ENCODE assay signal across 36 cellular contexts in the genomic region with DNA sequence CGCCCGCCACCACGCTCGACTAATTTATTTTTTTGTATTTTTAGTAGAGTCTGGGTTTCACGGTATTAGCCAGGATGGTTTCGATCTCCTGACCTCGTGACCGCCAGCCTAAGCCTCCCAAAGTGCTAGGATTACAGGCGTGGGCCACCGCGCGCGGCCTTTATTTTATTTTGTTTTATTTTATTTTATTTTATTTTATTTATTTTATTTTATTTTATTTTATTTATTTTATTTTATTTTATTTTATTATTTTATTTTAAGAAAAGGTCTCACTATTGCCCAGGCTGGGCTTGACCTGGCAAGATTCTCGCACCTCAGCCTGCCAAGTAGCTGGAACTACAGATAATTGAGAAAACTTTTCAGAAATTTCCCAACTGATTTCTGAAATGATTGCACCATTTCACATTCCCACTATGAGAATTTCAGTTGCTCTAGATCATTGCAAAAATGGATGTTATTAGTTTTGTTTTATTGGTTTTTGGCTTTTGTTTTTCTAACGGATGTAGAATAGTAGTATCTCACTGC.
"Had no signal": no experiment of that assay in that cellular context is flagged by ENCODE, and none has a peak within 500 bp of the region (broad histone marks: within the 10 kb centered on the region; RNA-seq: fewer than 3 reads in every experiment).

No MANE protein-coding gene starts in this region.

- H3K4me3 ChIP-seq: ascending aorta, cardiac muscle cell had no signal

- H3K36me3 ChIP-seq: ascending aorta, cardiac muscle cell had no signal

- H3K4me1 ChIP-seq: ascending aorta had no signal

- H3K4me3 Mint-ChIP-seq: activated CD4-positive, alpha-beta memory T cell treated with anti-CD3 and anti-CD28 coated beads for 36 hours; activated CD4-positive, alpha-beta T cell treated with anti-CD3 and anti-CD28 coated beads for 36 hours; activated CD4-positive, alpha-beta T cell treated with anti-CD3 and anti-CD28 coated beads, Interleukin-2, amount 10 ng/mL, durations not matched to agents 7 days and 5 days; activated CD8-positive, alpha-beta T cell treated with anti-CD3 and anti-CD28 coated beads for 36 hours; activated naive CD4-positive, alpha-beta T cell treated with anti-CD3 and anti-CD28 coated beads for 36 hours; activated naive CD8-positive, alpha-beta T cell treated with anti-CD3 and anti-CD28 coated beads for 36 hours; activated T-cell treated with anti-CD3 and anti-CD28 coated beads, Interleukin-2, amount 50 U/mL, for 4 hours; activated T-cell treated with anti-CD3 and anti-CD28 coated beads, Interleukin-2, amount 50 U/mL, for 72 hours; activated T-helper 1 cell treated with anti-CD3 and anti-CD28 coated beads, Interleukin-12 subunit alpha, Interleukin-12 subunit beta, Interleukin-2, Interleukin-4 antibody, amounts not matched to agents 30 ng/mL and 10 ng/mL and 1 ng/mL, durations not matched to agents 14 hours and 24 hours and 36 hours; activated T-helper 17 cell treated with anti-CD3 and anti-CD28 coated beads, Interleukin-2, amount 50 U/mL, for 72 hours; brain; central memory CD8-positive, alpha-beta T cell; T-helper 1 cell treated with Interleukin-12 subunit alpha and Interleukin-12 subunit beta and Interleukin-4 antibody, amounts not matched to agents 30 μg/mL and 1 μg/mL, for 36 hours; T-helper 2 cell treated with Interferon-gamma antibody and Interleukin-4, amounts not matched to agents 5 μg/mL and 100 μg/mL, for 36 hours had no signal

- H3K36me3 Mint-ChIP-seq: activated CD4-positive, alpha-beta memory T cell treated with anti-CD3 and anti-CD28 coated beads for 36 hours; activated naive CD4-positive, alpha-beta T cell treated with anti-CD3 and anti-CD28 coated beads, Interleukin-2, amount 50 U/mL, for 72 hours; activated naive CD8-positive, alpha-beta T cell treated with anti-CD3 and anti-CD28 coated beads for 36 hours; brain had no signal

- H3K9me3 Mint-ChIP-seq: activated CD4-positive, alpha-beta memory T cell treated with anti-CD3 and anti-CD28 coated beads for 36 hours; activated CD4-positive, alpha-beta T cell treated with anti-CD3 and anti-CD28 coated beads, Interleukin-2, amount 10 ng/mL, durations not matched to agents 7 days and 5 days; activated T-helper 1 cell treated with anti-CD3 and anti-CD28 coated beads, Interleukin-12 subunit alpha, Interleukin-12 subunit beta, Interleukin-2, Interleukin-4 antibody, amounts not matched to agents 30 ng/mL and 10 ng/mL and 1 ng/mL, durations not matched to agents 14 hours and 24 hours and 36 hours; activated T-helper 17 cell treated with anti-CD3 and anti-CD28 coated beads, Interleukin-2, amount 50 U/mL, for 72 hours; brain; T-helper 2 cell treated with Interferon-gamma antibody and Interleukin-4, amounts not matched to agents 5 μg/mL and 100 μg/mL, for 36 hours had no signal

- H3K4me1 Mint-ChIP-seq: activated CD4-positive, alpha-beta T cell treated with anti-CD3 and anti-CD28 coated beads for 36 hours; activated CD4-positive, alpha-beta T cell treated with anti-CD3 and anti-CD28 coated beads, Interleukin-2, amount 10 ng/mL, durations not matched to agents 7 days and 5 days; activated naive CD8-positive, alpha-beta T cell treated with anti-CD3 and anti-CD28 coated beads for 36 hours; activated T-helper 17 cell treated with anti-CD3 and anti-CD28 coated beads, Interleukin-2, amount 50 U/mL, for 72 hours; brain; central memory CD8-positive, alpha-beta T cell had no signal

- H3K27ac ChIP-seq: ascending aorta, cardiac muscle cell, VCaP had no signal

- H3K27me3 ChIP-seq: ascending aorta, cardiac muscle cell had no signal

- H3K27me3 Mint-ChIP-seq: activated CD4-positive, alpha-beta memory T cell treated with anti-CD3 and anti-CD28 coated beads for 36 hours; activated CD4-positive, alpha-beta T cell treated with anti-CD3 and anti-CD28 coated beads for 36 hours; activated CD4-positive, alpha-beta T cell treated with anti-CD3 and anti-CD28 coated beads, Interleukin-2, amount 10 ng/mL, durations not matched to agents 7 days and 5 days; activated CD8-positive, alpha-beta T cell treated with anti-CD3 and anti-CD28 coated beads for 36 hours; activated naive CD8-positive, alpha-beta T cell treated with anti-CD3 and anti-CD28 coated beads for 36 hours; activated T-helper 17 cell treated with anti-CD3 and anti-CD28 coated beads, Interleukin-2, amount 50 U/mL, for 72 hours; brain; central memory CD8-positive, alpha-beta T cell had no signal

- H3K9me3 ChIP-seq: ascending aorta had no signal

- ATAC-seq: activated CD4-positive, alpha-beta T cell treated with anti-CD3 and anti-CD28 coated beads for 36 hours; activated CD4-positive, CD25-positive, alpha-beta regulatory T cell treated with anti-CD3 and anti-CD28 coated beads, Interleukin-2, amount 50 U/mL, for 24 hours; activated CD8-positive, alpha-beta T cell treated with anti-CD3 and anti-CD28 coated beads for 36 hours; activated naive CD4-positive, alpha-beta T cell treated with anti-CD3 and anti-CD28 coated beads, Interleukin-2, amount 50 U/mL, for 72 hours; activated T-cell treated with anti-CD3 and anti-CD28 coated beads, Interleukin-2, amount 50 U/mL, for 4 hours; activated T-cell treated with anti-CD3 and anti-CD28 coated beads, Interleukin-2, amount 50 U/mL, for 72 hours; activated T-helper 17 cell treated with anti-CD3 and anti-CD28 coated beads, Interleukin-2, amount 50 U/mL, for 72 hours had no signal

- H3K27ac Mint-ChIP-seq: activated CD4-positive, alpha-beta memory T cell treated with anti-CD3 and anti-CD28 coated beads for 36 hours; activated CD4-positive, alpha-beta T cell treated with anti-CD3 and anti-CD28 coated beads for 36 hours; activated CD4-positive, alpha-beta T cell treated with anti-CD3 and anti-CD28 coated beads, Interleukin-2, amount 10 ng/mL, durations not matched to agents 7 days and 5 days; activated CD8-positive, alpha-beta T cell treated with anti-CD3 and anti-CD28 coated beads for 36 hours; activated naive CD4-positive, alpha-beta T cell treated with anti-CD3 and anti-CD28 coated beads for 36 hours; activated naive CD4-positive, alpha-beta T cell treated with anti-CD3 and anti-CD28 coated beads, Interleukin-2, amount 50 U/mL, for 72 hours; activated naive CD8-positive, alpha-beta T cell treated with anti-CD3 and anti-CD28 coated beads for 36 hours; activated T-cell treated with anti-CD3 and anti-CD28 coated beads, Interleukin-2, amount 50 U/mL, for 72 hours; activated T-helper 1 cell treated with anti-CD3 and anti-CD28 coated beads, Interleukin-12 subunit alpha, Interleukin-12 subunit beta, Interleukin-2, Interleukin-4 antibody, amounts not matched to agents 30 ng/mL and 10 ng/mL and 1 ng/mL, durations not matched to agents 14 hours and 24 hours and 36 hours; activated T-helper 17 cell treated with anti-CD3 and anti-CD28 coated beads, Interleukin-2, amount 50 U/mL, for 72 hours; brain; T-helper 1 cell treated with Interleukin-12 subunit alpha and Interleukin-12 subunit beta and Interleukin-4 antibody, amounts not matched to agents 30 μg/mL and 1 μg/mL, for 36 hours; T-helper 2 cell treated with Interferon-gamma antibody and Interleukin-4, amounts not matched to agents 5 μg/mL and 100 μg/mL, for 36 hours had no signal

- DNase-seq: activated CD4-positive, alpha-beta memory T cell treated with anti-CD3 and anti-CD28 coated beads for 36 hours; activated CD4-positive, alpha-beta T cell treated with anti-CD3 and anti-CD28 coated beads for 1 hour; activated CD4-positive, alpha-beta T cell treated with anti-CD3 and anti-CD28 coated beads for 36 hours; activated CD4-positive, alpha-beta T cell treated with anti-CD3 and anti-CD28 coated beads for 48 hours; activated CD4-positive, alpha-beta T cell treated with anti-CD3 and anti-CD28 coated beads, Interleukin-2, amount 10 ng/mL, durations not matched to agents 7 days and 5 days; activated CD4-positive, CD25-positive, alpha-beta regulatory T cell; activated CD8-positive, alpha-beta memory T cell treated with anti-CD3 and anti-CD28 coated beads, Interleukin-2, amount 50 U/mL, for 4 hours; activated CD8-positive, alpha-beta T cell treated with anti-CD3 and anti-CD28 coated beads for 36 hours; activated effector memory CD4-positive, alpha-beta T cell treated with anti-CD3 and anti-CD28 coated beads, Interleukin-2, amount 50 U/mL, for 16 hours; activated gamma-delta T cell treated with Interleukin-2 at 50 U/mL for 16 hours; activated naive CD4-positive, alpha-beta T cell; activated naive CD4-positive, alpha-beta T cell treated with anti-CD3 and anti-CD28 coated beads for 36 hours; activated naive CD4-positive, alpha-beta T cell treated with anti-CD3 and anti-CD28 coated beads, Interleukin-2, amount 50 U/mL, for 16 hours; activated naive CD8-positive, alpha-beta T cell treated with anti-CD3 and anti-CD28 coated beads for 36 hours; activated T-cell treated with anti-CD3 and anti-CD28 coated beads for 4 hours; activated T-cell treated with anti-CD3 and anti-CD28 coated beads, Interleukin-2, amount 50 U/mL, for 1 hour; activated T-cell treated with anti-CD3 and anti-CD28 coated beads, Interleukin-2, amount 50 U/mL, for 4 hours; activated T-cell treated with anti-CD3 and anti-CD28 coated beads, Interleukin-2, amount 50 U/mL, for 72 hours; amygdala; anterior cingulate cortex; caudate nucleus; cerebellar nuclear complex; T-helper 1 cell; T-helper 2 cell; T-helper 9 cell had no signal
